In the genomic region with DNA sequence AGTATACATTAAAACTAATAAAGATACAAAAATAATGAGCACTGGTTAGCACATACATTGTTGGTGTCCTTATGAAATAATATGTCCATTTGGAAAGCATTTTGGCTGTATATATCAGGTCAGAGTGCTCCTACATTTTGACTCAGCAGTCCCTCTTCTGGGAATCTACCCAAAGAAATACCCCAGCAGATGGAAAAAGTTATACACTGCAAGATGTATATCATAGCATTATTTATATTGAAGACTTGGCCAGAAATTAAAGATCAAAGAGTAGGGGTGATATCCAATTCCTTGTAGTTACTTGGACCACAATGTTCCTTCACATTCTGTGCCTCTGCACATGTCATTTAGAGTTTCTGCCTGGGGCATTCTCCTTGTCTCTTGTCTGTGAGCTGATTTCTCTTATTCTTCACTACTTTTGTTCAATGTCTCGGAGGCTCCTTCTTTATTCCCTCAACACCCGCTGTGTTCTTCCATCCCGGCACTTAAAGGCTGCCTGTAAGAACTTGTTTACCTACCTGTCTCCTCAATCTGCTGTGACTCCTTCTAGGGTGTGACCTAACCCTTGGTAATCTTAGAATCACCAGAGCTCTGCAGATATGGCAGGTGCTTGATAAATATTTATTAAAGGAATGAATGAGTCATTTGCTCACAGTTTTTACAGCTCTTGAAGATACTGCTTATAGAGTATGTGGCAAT, we compare ENCODE assay signal across 1 cellular context.
TF ChIP-seq lines count a peak whose summit lies in the region.

No MANE protein-coding gene starts in this region.

TF ChIP-seq in endothelial cell of umbilical vein, 7 proteins besides CTCF, POLR2A, EP300 and RAD21:
- peak; percentile 58 for TF ChIP-seq GATA2 (IDR thresholded peaks at IDR 0.05; ENCODE audit: insufficient read depth, insufficient read length, low read depth, low read length)
- peak; percentile 47 for TF ChIP-seq FOS (IDR thresholded peaks at IDR 0.05; ENCODE audit: borderline replicate concordance, insufficient read depth, low read length)
- no peak for TF ChIP-seq EZH2 (IDR thresholded peaks at IDR 0.05; ENCODE audit: borderline replicate concordance, low read depth, low read length, severe bottlenecking)
- TF ChIP-seq MAX (IDR thresholded peaks at IDR 0.05; ENCODE audit: insufficient read depth, insufficient read length), result no peak
- TF ChIP-seq POLR2AphosphoS5 (IDR thresholded peaks at IDR 0.05; ENCODE audit: insufficient read depth, low read depth, low read length), result no peak
- no peak for TF ChIP-seq JUN (IDR thresholded peaks at IDR 0.05; ENCODE audit: borderline replicate concordance, insufficient read depth, insufficient read length, low read depth)
- TF ChIP-seq MYC (IDR thresholded peaks at IDR 0.05; ENCODE audit: low read depth, low read length), result no peak
TF ChIP-seq in endothelial cell of umbilical vein: peak in this region for 2.
